Comparison of ENCODE assay signal across 20 cellular contexts in genomic region chr5:116023619-116024018, GRCh38. TPM values are rescaled to one million over a fixed set of nuclear protein-coding genes. Genes with fewer than 3 reads are reported as not detected.
A peak's percentile ranks its signal among the peaks of the same experiment; 100 is the strongest.
DNase-seq lines count a peak whose midpoint lies in the region; ATAC-seq, FAIRE-seq and TF ChIP-seq lines count a peak whose summit lies in the region.
"Had no signal": no experiment of that assay in that cellular context is flagged by ENCODE, and none has a peak within 500 bp of the region (broad histone marks: within the 10 kb centered on the region; RNA-seq: fewer than 3 reads in every experiment).

No MANE protein-coding gene starts in this region.

- no peak for FAIRE-seq in astrocyte (lab: Jason Lieb, UNC)

- H3K27me3 Mint-ChIP-seq in astrocyte (ENCODE audit: low read depth, unreplicated experiment), result no peaks in the 10 kb centered on the region
- H3K27me3 Mint-ChIP-seq in stimulated activated naive B cell treated with anti-CD40 and anti-IgM and Interleukin-4, amounts not matched to agents 10 μg/mL and 1 μg/mL and 100 μg/mL, for 72 hours, result peaks cover 0 to 6% of the 10 kb centered on the region in 2 donors
- H3K27me3 Mint-ChIP-seq in activated T-cell treated with anti-CD3 and anti-CD28 coated beads, Interleukin-2, amount 50 U/mL, for 4 hours (ENCODE audit: low read depth), result peaks cover 9% of the 10 kb centered on the region

- H3K4me3 ChIP-seq in astrocyte (ENCODE audit: insufficient read depth, low read depth, low read length) (no peak overlapping the region), fibroblast of pulmonary artery (replicated peaks; ENCODE audit: low read depth, low read length) (no peak overlapping the region)
- H3K4me3 ChIP-seq: MG63 had no signal

- no peak for ATAC-seq in stimulated activated naive B cell treated with anti-CD40 and anti-IgM and Interleukin-4, amounts not matched to agents 10 μg/mL and 1 μg/mL and 100 μg/mL, for 72 hours (replicated peaks)
- no peak for ATAC-seq in GM19452 (IDR thresholded peaks at IDR 0.05; ENCODE audit: unreplicated experiment)
- no peak for ATAC-seq in activated T-cell treated with anti-CD3 and anti-CD28 coated beads, Interleukin-2, amount 50 U/mL, for 4 hours
- ATAC-seq: Panc1 had no signal

- H3K9me3 Mint-ChIP-seq in astrocyte (ENCODE audit: unreplicated experiment), result no peaks in the 10 kb centered on the region
- H3K9me3 Mint-ChIP-seq in stimulated activated naive B cell treated with anti-CD40 and anti-IgM and Interleukin-4, amounts not matched to agents 10 μg/mL and 1 μg/mL and 100 μg/mL, for 72 hours, result no peaks in the 10 kb centered on the region
- no peaks in the 10 kb centered on the region for H3K9me3 Mint-ChIP-seq in activated T-cell treated with anti-CD3 and anti-CD28 coated beads, Interleukin-2, amount 50 U/mL, for 4 hours
- H3K9me3 Mint-ChIP-seq: CD4-positive, alpha-beta memory T cell had no signal

- no peaks in the 10 kb centered on the region for H3K79me2 ChIP-seq in astrocyte (ENCODE audit: insufficient read depth, low read length)

- H3K27me3 ChIP-seq in astrocyte (ENCODE audit: insufficient read depth, low read length), result no peaks in the 10 kb centered on the region
- H3K27me3 ChIP-seq: MG63 had no signal

- no peaks in the 10 kb centered on the region for H4K20me1 ChIP-seq in astrocyte (ENCODE audit: insufficient read depth, low read length)

- H3K4me1 Mint-ChIP-seq in astrocyte (ENCODE audit: low read depth, unreplicated experiment), result no peaks in the 10 kb centered on the region
- peaks cover 0 to 2% of the 10 kb centered on the region in 2 donors for H3K4me1 Mint-ChIP-seq in stimulated activated naive B cell treated with anti-CD40 and anti-IgM and Interleukin-4, amounts not matched to agents 10 μg/mL and 1 μg/mL and 100 μg/mL, for 72 hours
- no peaks in the 10 kb centered on the region for H3K4me1 Mint-ChIP-seq in activated T-cell treated with anti-CD3 and anti-CD28 coated beads, Interleukin-2, amount 50 U/mL, for 4 hours (ENCODE audit: low read depth)
- H3K4me1 Mint-ChIP-seq: B cell; CD4-positive, alpha-beta memory T cell had no signal

- H3K27ac ChIP-seq in astrocyte (ENCODE audit: low read depth, low read length), result no peak overlapping the region

- no peaks in the 10 kb centered on the region for H3K36me3 Mint-ChIP-seq in astrocyte (ENCODE audit: low read depth, unreplicated experiment)
- no peaks in the 10 kb centered on the region for H3K36me3 Mint-ChIP-seq in stimulated activated naive B cell treated with anti-CD40 and anti-IgM and Interleukin-4, amounts not matched to agents 10 μg/mL and 1 μg/mL and 100 μg/mL, for 72 hours
- H3K36me3 Mint-ChIP-seq in activated T-cell treated with anti-CD3 and anti-CD28 coated beads, Interleukin-2, amount 50 U/mL, for 4 hours (ENCODE audit: insufficient read depth), result no peaks in the 10 kb centered on the region
- H3K36me3 Mint-ChIP-seq: CD4-positive, alpha-beta memory T cell had no signal

- no peak overlapping the region for H2AFZ ChIP-seq in astrocyte (ENCODE audit: low read depth, low read length)

- H3K9me3 ChIP-seq in astrocyte (ENCODE audit: insufficient read depth, low read depth, low read length), result no peaks in the 10 kb centered on the region
- H3K9me3 ChIP-seq: MG63 had no signal

- TF ChIP-seq CTCF in astrocyte (IDR thresholded peaks at IDR 0.05; ENCODE audit: insufficient read depth, low read depth, low read length) (peak; percentile 14), fibroblast of pulmonary artery (IDR thresholded peaks at IDR 0.05; ENCODE audit: low read length, missing control alignments) (peak; percentile 11)

- H3K4me3 Mint-ChIP-seq in astrocyte (ENCODE audit: unreplicated experiment), result no peak overlapping the region
- H3K4me3 Mint-ChIP-seq in stimulated activated naive B cell treated with anti-CD40 and anti-IgM and Interleukin-4, amounts not matched to agents 10 μg/mL and 1 μg/mL and 100 μg/mL, for 72 hours, result no peak overlapping the region
- H3K4me3 Mint-ChIP-seq in activated T-cell treated with anti-CD3 and anti-CD28 coated beads, Interleukin-2, amount 50 U/mL, for 4 hours, result no peak overlapping the region
- H3K4me3 Mint-ChIP-seq: B cell; CD4-positive, alpha-beta memory T cell had no signal

- DNase-seq in ELR (ENCODE audit: low read depth) (peak; percentile 7), astrocyte (ENCODE audit: low read depth) (no peak), fibroblast of pulmonary artery (ENCODE audit: low read depth) (no peak), T1000 (lab: John Stamatoyannopoulos, UW) (no peak)
- no peak for DNase-seq in stimulated activated naive B cell treated with anti-CD40 and anti-IgM and Interleukin-4, amounts not matched to agents 10 μg/mL and 1 μg/mL and 100 μg/mL, for 72 hours
- no peak for DNase-seq in activated T-cell treated with anti-CD3 and anti-CD28 coated beads, Interleukin-2, amount 50 U/mL, for 4 hours
- DNase-seq: ACHN; Calu3; CD4-positive, alpha-beta memory T cell; DMS79; GOT3; MG63; NCI-H1092; NCI-H2081 treated with DMSO at 0.1 percent for 48 hours; NCI-H510A treated with DMSO at 0.1 percent for 48 hours had no signal

- no peaks in the 10 kb centered on the region for H3K4me1 ChIP-seq in astrocyte (ENCODE audit: insufficient read depth, low read length)

- H3K4me2 ChIP-seq in astrocyte (ENCODE audit: low read length), result no peak overlapping the region

- H3K9ac ChIP-seq in astrocyte (ENCODE audit: low read length), result no peak overlapping the region

- H3K27ac Mint-ChIP-seq in astrocyte (ENCODE audit: unreplicated experiment), result no peak overlapping the region
- H3K27ac Mint-ChIP-seq in stimulated activated naive B cell treated with anti-CD40 and anti-IgM and Interleukin-4, amounts not matched to agents 10 μg/mL and 1 μg/mL and 100 μg/mL, for 72 hours, result peak overlapping the region; percentile 53
- H3K27ac Mint-ChIP-seq: B cell; CD4-positive, alpha-beta memory T cell had no signal

- H3K36me3 ChIP-seq in astrocyte (ENCODE audit: insufficient read depth, low read length), result no peaks in the 10 kb centered on the region
- H3K36me3 ChIP-seq: MG63 had no signal

RNA-seq across cellular contexts. Expression of gene ARL14EPL, which starts 8.7 kb away (rescaled TPM):
- total RNA-seq in astrocyte, result not detected in 2 replicates
- total RNA-seq in activated T-cell treated with anti-CD3 and anti-CD28 coated beads, Interleukin-2, amount 50 U/mL, for 4 hours, result not detected
- total RNA-seq: B cell; CD4-positive, alpha-beta memory T cell; G401; SK-MEL-5 had no signal
